Comparison of ENCODE assay signal across 8 cellular contexts in the genomic region with DNA sequence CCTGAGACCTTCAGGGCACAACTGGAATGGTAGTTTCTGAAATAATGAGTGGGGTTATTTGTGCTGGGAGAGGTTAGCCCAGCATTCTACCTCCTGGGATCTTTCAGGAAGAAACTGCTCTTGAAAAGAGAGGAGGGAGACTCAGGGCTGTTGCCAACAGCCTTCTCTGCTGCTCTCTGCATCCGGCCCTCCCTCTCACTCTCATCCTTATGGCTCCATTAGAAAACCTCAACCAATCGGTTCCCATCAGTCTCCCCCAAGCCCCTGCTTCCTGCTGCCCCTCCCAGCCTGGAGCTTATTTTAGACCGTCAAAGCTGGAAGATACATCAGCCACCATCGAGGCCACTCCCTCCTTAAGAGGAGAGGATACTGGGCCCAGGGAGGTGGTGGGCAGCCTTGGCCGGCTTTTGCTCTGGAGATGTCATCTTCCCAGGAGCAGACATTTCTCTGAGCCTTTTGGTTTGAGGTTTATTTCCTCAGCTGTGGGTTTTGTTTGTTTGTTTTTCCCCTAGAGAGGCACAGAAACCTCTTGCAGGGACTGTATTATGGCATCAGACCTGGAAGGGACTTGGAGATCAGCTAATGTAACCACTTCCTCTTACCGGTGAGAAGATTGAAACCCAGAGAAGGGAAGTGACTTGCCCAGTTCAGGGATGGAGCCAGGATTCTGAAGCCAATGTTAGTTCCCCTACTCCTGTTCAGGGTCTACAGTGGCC. TPM values are rescaled to one million over a fixed set of nuclear protein-coding genes. Genes with fewer than 3 reads are reported as not detected.
A peak's percentile ranks its signal among the peaks of the same experiment; 100 is the strongest.
DNase-seq lines count a peak whose midpoint lies in the region; ATAC-seq lines count a peak whose summit lies in the region.

No MANE protein-coding gene starts in this region.

- no peaks in the 10 kb centered on the region for H3K27me3 Mint-ChIP-seq in activated naive CD8-positive, alpha-beta T cell treated with anti-CD3 and anti-CD28 coated beads, Interleukin-2, amount 10 ng/mL, durations not matched to agents 7 days and 5 days

- intact Hi-C loops in left ventricle myocardium superior (cut with micrococcal nuclease) = no loop called here

- H3K36me3 Mint-ChIP-seq in activated naive CD8-positive, alpha-beta T cell treated with anti-CD3 and anti-CD28 coated beads, Interleukin-2, amount 10 ng/mL, durations not matched to agents 7 days and 5 days = peaks cover 7% of the 10 kb centered on the region

- H3K4me3 Mint-ChIP-seq in activated naive CD8-positive, alpha-beta T cell treated with anti-CD3 and anti-CD28 coated beads, Interleukin-2, amount 10 ng/mL, durations not matched to agents 7 days and 5 days = peak overlapping the region; percentile 91

- DNase-seq in activated effector memory CD4-positive, alpha-beta T cell treated with anti-CD3 and anti-CD28 coated beads, Interleukin-2, amount 50 U/mL, for 16 hours = peak; percentile 63
- no peak for DNase-seq in activated effector memory CD4-positive, alpha-beta T cell treated with Interleukin-2 at 50 U/mL for 16 hours
- DNase-seq in NCI-H226 = peak; percentile 74
- no peak for DNase-seq in activated naive CD8-positive, alpha-beta T cell treated with anti-CD3 and anti-CD28 coated beads, Interleukin-2, amount 10 ng/mL, durations not matched to agents 7 days and 5 days
- no peak for DNase-seq in left ventricle myocardium superior
- DNase-seq in retina = peak; percentile 44
- no peak for DNase-seq in activated CD8-positive, alpha-beta memory T cell treated with anti-CD3 and anti-CD28 coated beads for 24 hours

- no peaks in the 10 kb centered on the region for H3K9me3 Mint-ChIP-seq in activated naive CD8-positive, alpha-beta T cell treated with anti-CD3 and anti-CD28 coated beads, Interleukin-2, amount 10 ng/mL, durations not matched to agents 7 days and 5 days

- POLR2A ChIA-PET in activated naive CD8-positive, alpha-beta T cell treated with anti-CD3 and anti-CD28 coated beads, Interleukin-2, amount 10 ng/mL, durations not matched to agents 7 days and 5 days (lab: Charles Lee) = no interaction called here

- peak overlapping the region; percentile 46 for H3K27ac Mint-ChIP-seq in activated naive CD8-positive, alpha-beta T cell treated with anti-CD3 and anti-CD28 coated beads, Interleukin-2, amount 10 ng/mL, durations not matched to agents 7 days and 5 days

- H3K4me1 Mint-ChIP-seq in activated naive CD8-positive, alpha-beta T cell treated with anti-CD3 and anti-CD28 coated beads, Interleukin-2, amount 10 ng/mL, durations not matched to agents 7 days and 5 days = peaks cover 40% of the 10 kb centered on the region

- no peak for ATAC-seq in activated naive CD8-positive, alpha-beta T cell treated with anti-CD3 and anti-CD28 coated beads, Interleukin-2, amount 10 ng/mL, durations not matched to agents 7 days and 5 days (ENCODE audit: low read depth)
- peak; percentile 39 for ATAC-seq in left ventricle myocardium superior
- ATAC-seq in HG02970 (IDR thresholded peaks at IDR 0.05; ENCODE audit: low FRiP score, unreplicated experiment) = no peak

RNA-seq across cellular contexts. Expression of a gene that starts 2.7 kb away (rescaled TPM):
- total RNA-seq in activated naive CD8-positive, alpha-beta T cell treated with anti-CD3 and anti-CD28 coated beads, Interleukin-2, amount 10 ng/mL, durations not matched to agents 7 days and 5 days = 100 to 1,000 TPM; 210 to 239 TPM
- total RNA-seq in left ventricle myocardium superior = 335 TPM

Comparison
In these comparisons a context has a peak if more than half of its experiments do, and no peak if none do; other contexts are left out.
1. DNase-seq: peak in activated effector memory CD4-positive, alpha-beta T cell treated with anti-CD3 and anti-CD28 coated beads, Interleukin-2, amount 50 U/mL, for 16 hours (single experiment), NCI-H226 (single experiment) and retina (single experiment); none in activated effector memory CD4-positive, alpha-beta T cell treated with Interleukin-2 at 50 U/mL for 16 hours (single experiment), activated naive CD8-positive, alpha-beta T cell treated with anti-CD3 and anti-CD28 coated beads, Interleukin-2, amount 10 ng/mL, durations not matched to agents 7 days and 5 days (single experiment), left ventricle myocardium superior (single experiment) and activated CD8-positive, alpha-beta memory T cell treated with anti-CD3 and anti-CD28 coated beads for 24 hours (single experiment).